12 cellular contexts compared by ENCODE assay signal in genomic region chr15:76140069-76140454, GRCh38.
DNase-seq lines count a peak whose midpoint lies in the region; ATAC-seq and TF ChIP-seq lines count a peak whose summit lies in the region.
"Had no signal": no experiment of that assay in that cellular context is flagged by ENCODE, and none has a peak within 500 bp of the region (broad histone marks: within the 10 kb centered on the region; RNA-seq: fewer than 3 reads in every experiment).

No MANE protein-coding gene starts in this region.

- H3K4me3 ChIP-seq in mammary epithelial cell (replicated peaks in 1 of 3; ENCODE audit: insufficient read depth in 1 of 3, low read depth in 2 of 3, low read length in 3 of 3): no peak overlapping the region
- no peak overlapping the region for H3K4me3 ChIP-seq in body of pancreas
- peak overlapping the region; percentile 2 for H3K4me3 ChIP-seq in suprapubic skin
- no peak overlapping the region for H3K4me3 ChIP-seq in CD4-positive, alpha-beta memory T cell (ENCODE audit: low read length in 2 of 2)
- H3K4me3 ChIP-seq: Peyer's patch had no signal

- no peak overlapping the region for H3K4me3 Mint-ChIP-seq in MCF 10A (ENCODE audit: unreplicated experiment)
- no peak overlapping the region for H3K4me3 Mint-ChIP-seq in CD4-positive, alpha-beta memory T cell
- H3K4me3 Mint-ChIP-seq: activated CD4-positive, alpha-beta memory T cell treated with anti-CD3 and anti-CD28 coated beads for 36 hours; immature natural killer cell had no signal

- TF ChIP-seq CTCF in mammary epithelial cell (conservative IDR thresholded peaks at IDR 0.05 in 1 of 2, IDR thresholded peaks at IDR 0.05 in 1 of 2; ENCODE audit: extremely low read depth in 1 of 2, insufficient read depth in 1 of 2, low read depth in 1 of 2, low read length in 2 of 2): no peak
- TF ChIP-seq CTCF in MCF 10A (IDR thresholded peaks at IDR 0.05; ENCODE audit: unreplicated experiment): no peak
- TF ChIP-seq CTCF in body of pancreas (IDR thresholded peaks at IDR 0.05): no peak
- no peak for TF ChIP-seq CTCF in suprapubic skin (IDR thresholded peaks at IDR 0.05)
- TF ChIP-seq CTCF in RWPE1 (conservative IDR thresholded peaks at IDR 0.05; ENCODE audit: low read depth): no peak

- 50% methylated on average over 14 of the region's 14 CpGs for WGBS in mammary epithelial cell (ENCODE audit: low coverage, missing lambda C conversion rate)
- 50 to 56% methylated on average over 11 to 14 of the region's 14 CpGs for WGBS in body of pancreas, 2 donors
- 29% methylated on average over 11 of the region's 14 CpGs for WGBS in suprapubic skin

- no peak for TF ChIP-seq EP300 in suprapubic skin (IDR thresholded peaks at IDR 0.05)

- H3K9me3 ChIP-seq in mammary epithelial cell (replicated peaks; ENCODE audit: insufficient read depth, low read length) (no peaks in the 10 kb centered on the region), body of pancreas (no peaks in the 10 kb centered on the region), suprapubic skin (no peaks in the 10 kb centered on the region)
- H3K9me3 ChIP-seq in CD4-positive, alpha-beta memory T cell (ENCODE audit: control insufficient read depth in 1 of 2, low read length in 2 of 2): no peaks in the 10 kb centered on the region
- H3K9me3 ChIP-seq: Peyer's patch, uterus had no signal

- H4K20me1 ChIP-seq in mammary epithelial cell (ENCODE audit: insufficient read depth, low read length): no peaks in the 10 kb centered on the region

- no TSS peak for BruUV-seq in mammary epithelial cell (replicated peaks; lab: Mats Ljungman, UMichigan)
- no TSS peak for BruUV-seq in MCF 10A (replicated peaks; lab: Mats Ljungman, UMichigan)

- H3K36me3 ChIP-seq in mammary epithelial cell (ENCODE audit: insufficient read depth, low read length) (no peaks in the 10 kb centered on the region), body of pancreas (replicated peaks in 1 of 2; ENCODE audit: insufficient read depth in 1 of 2, low read depth in 2 of 2) (no peaks in the 10 kb centered on the region), suprapubic skin (no peaks in the 10 kb centered on the region)
- H3K36me3 ChIP-seq in CD4-positive, alpha-beta memory T cell (ENCODE audit: insufficient read depth, low read length): no peaks in the 10 kb centered on the region
- H3K36me3 ChIP-seq: Peyer's patch, uterus had no signal

- DNase-seq in mammary epithelial cell (no peak), MCF 10A (ENCODE audit: unreplicated experiment) (no peak), body of pancreas (no peak), iPS-NIHi11 (ENCODE audit: low spot score) (peak; percentile 37), suprapubic skin (ENCODE audit: low spot score in 2 of 2) (no peak), RWPE1 (ENCODE audit: low spot score) (no peak), NCI-H510A treated with DMSO at 0.1 percent for 48 hours (lab: John Stamatoyannopoulos, UW) (no peak)
- no peak for DNase-seq in CD4-positive, alpha-beta memory T cell

- H3K4me1 Mint-ChIP-seq in MCF 10A (ENCODE audit: insufficient read depth, unreplicated experiment): no peaks in the 10 kb centered on the region
- peaks cover 0 to 5% (median under 1%) of the 10 kb centered on the region in 4 donors for H3K4me1 Mint-ChIP-seq in CD4-positive, alpha-beta memory T cell
- H3K4me1 Mint-ChIP-seq: immature natural killer cell had no signal

- no peaks in the 10 kb centered on the region for H3K36me3 Mint-ChIP-seq in MCF 10A (ENCODE audit: insufficient read depth, unreplicated experiment)
- no peaks in the 10 kb centered on the region for H3K36me3 Mint-ChIP-seq in CD4-positive, alpha-beta memory T cell
- H3K36me3 Mint-ChIP-seq: activated CD4-positive, alpha-beta memory T cell treated with anti-CD3 and anti-CD28 coated beads for 36 hours; immature natural killer cell had no signal

- no peaks in the 10 kb centered on the region for H3K27me3 ChIP-seq in mammary epithelial cell (ENCODE audit: insufficient read depth, low read length)
- H3K27me3 ChIP-seq in body of pancreas: no peaks in the 10 kb centered on the region
- no peaks in the 10 kb centered on the region for H3K27me3 ChIP-seq in suprapubic skin
- no peaks in the 10 kb centered on the region for H3K27me3 ChIP-seq in CD4-positive, alpha-beta memory T cell (ENCODE audit: insufficient read depth, low read length)
- H3K27me3 ChIP-seq: Peyer's patch, uterus had no signal

- CTCF ChIA-PET in mammary epithelial cell (lab: Charles Lee; ENCODE audit: low non-redundant PET): interaction anchor here (0.6 to 2.4 kb wide), 5 partner anchors 80 to 330 kb away, joined by 4 to 66 read pairs (median 28); partner anchors contain the start of genes ISL2 and TMEM266
- CTCF ChIA-PET in MCF 10A (lab: Yijun Ruan, JAX): interaction anchor here (0.6 to 10.2 kb wide), 31 partner anchors 10 to 338 kb away, joined by 3 to 264 read pairs (median 6); partner anchors contain the start of genes NRG4 and TMEM266
- CTCF ChIA-PET in RWPE1 (lab: Yijun Ruan, JAX): interaction anchor here (0.5 to 4.0 kb wide), 9 partner anchors 15 to 330 kb away, joined by 3 to 62 read pairs (median 3); partner anchors contain the start of gene TMEM266
- CTCF ChIA-PET in CD4-positive, alpha-beta memory T cell (lab: Charles Lee; ENCODE audit: partially characterized antibody): interaction anchor here (0.9 to 6.2 kb wide), 15 partner anchors 10 to 454 kb away, joined by 3 to 99 read pairs (median 5); partner anchors contain the start of gene TMEM266

- dilution Hi-C loops in mammary epithelial cell (cut with HindIII; ENCODE audit: low sequenced_read_pairs): no loop called here

- no peaks in the 10 kb centered on the region for H3K79me2 ChIP-seq in mammary epithelial cell (ENCODE audit: insufficient read depth, low read length)

- no peak overlapping the region for H3K9ac ChIP-seq in mammary epithelial cell (ENCODE audit: insufficient read depth, low read length)

- H3K27me3 Mint-ChIP-seq in MCF 10A (ENCODE audit: insufficient read depth, unreplicated experiment): peaks cover 27% of the 10 kb centered on the region
- H3K27me3 Mint-ChIP-seq in CD4-positive, alpha-beta memory T cell: peaks cover 17 to 30% of the 10 kb centered on the region in 2 donors

- H3K27ac Mint-ChIP-seq in MCF 10A (ENCODE audit: low read depth, unreplicated experiment): no peak overlapping the region
- no peak overlapping the region for H3K27ac Mint-ChIP-seq in CD4-positive, alpha-beta memory T cell
- H3K27ac Mint-ChIP-seq: activated CD4-positive, alpha-beta memory T cell treated with anti-CD3 and anti-CD28 coated beads for 36 hours; immature natural killer cell had no signal

- peak; percentile 26 for ATAC-seq in body of pancreas

- H3K4me2 ChIP-seq in mammary epithelial cell (ENCODE audit: insufficient read depth, low read depth, low read length): no peak overlapping the region

- no peak for TF ChIP-seq POLR2A in body of pancreas (IDR thresholded peaks at IDR 0.05)
- TF ChIP-seq POLR2A in suprapubic skin (IDR thresholded peaks at IDR 0.05): no peak

- no peaks in the 10 kb centered on the region for H3K9me3 Mint-ChIP-seq in MCF 10A (ENCODE audit: unreplicated experiment)
- H3K9me3 Mint-ChIP-seq in CD4-positive, alpha-beta memory T cell: no peaks in the 10 kb centered on the region
- H3K9me3 Mint-ChIP-seq: activated CD4-positive, alpha-beta memory T cell treated with anti-CD3 and anti-CD28 coated beads for 36 hours; immature natural killer cell had no signal

- peak overlapping the region; percentile 72 for H2AFZ ChIP-seq in mammary epithelial cell (ENCODE audit: low read depth, low read length)

- peaks cover 14% of the 10 kb centered on the region for H3K4me1 ChIP-seq in mammary epithelial cell (ENCODE audit: insufficient read depth, low read length)
- peaks cover 12% of the 10 kb centered on the region for H3K4me1 ChIP-seq in body of pancreas
- H3K4me1 ChIP-seq in suprapubic skin: peaks cover 14% of the 10 kb centered on the region
- H3K4me1 ChIP-seq in CD4-positive, alpha-beta memory T cell (ENCODE audit: insufficient read depth, low read length): no peaks in the 10 kb centered on the region
- H3K4me1 ChIP-seq: uterus had no signal

- in situ Hi-C loops in mammary epithelial cell (cut with MboI; ENCODE audit: low sequenced_read_pairs in 2 of 2): loop anchor here (10.0 to 25.0 kb wide), 3 partner anchors 85 to 325 kb away; partner anchors contain the start of gene TMEM266 (in 1 of the 2)

- intact Hi-C loops in mammary epithelial cell (cut with micrococcal nuclease): no loop called here
- intact Hi-C loops in MCF 10A (cut with micrococcal nuclease): no loop called here
- intact Hi-C loops in body of pancreas (cut with DNase I): no loop called here
- intact Hi-C loops in CD4-positive, alpha-beta memory T cell (cut with micrococcal nuclease): no loop called here

- H3K27ac ChIP-seq in mammary epithelial cell (ENCODE audit: insufficient read depth, low read depth, low read length) (no peak overlapping the region), body of pancreas (no peak overlapping the region), suprapubic skin (no peak overlapping the region), RWPE1 (no peak overlapping the region)
- no peak overlapping the region for H3K27ac ChIP-seq in CD4-positive, alpha-beta memory T cell (ENCODE audit: low read depth, low read length)
- H3K27ac ChIP-seq: Peyer's patch, uterus had no signal

- POLR2A ChIA-PET in MCF 10A (lab: Yijun Ruan, JAX): interaction anchor here (0.7 to 2.5 kb wide), 5 partner anchors 38 to 218 kb away, joined by 3 to 51 read pairs (median 4); partner anchors contain the start of gene TMEM266
- POLR2A ChIA-PET in RWPE1 (lab: Yijun Ruan, JAX; ENCODE audit: low non-redundant PET): interaction anchor here (1.2 kb wide), 1 partner anchor 15 kb away, joined by 3 read pairs; no protein-coding TSS in a partner anchor
- POLR2A ChIA-PET in CD4-positive, alpha-beta memory T cell (lab: Charles Lee; ENCODE audit: partially characterized antibody): no interaction called here
